11 cellular contexts compared by ENCODE assay signal in the genomic region with DNA sequence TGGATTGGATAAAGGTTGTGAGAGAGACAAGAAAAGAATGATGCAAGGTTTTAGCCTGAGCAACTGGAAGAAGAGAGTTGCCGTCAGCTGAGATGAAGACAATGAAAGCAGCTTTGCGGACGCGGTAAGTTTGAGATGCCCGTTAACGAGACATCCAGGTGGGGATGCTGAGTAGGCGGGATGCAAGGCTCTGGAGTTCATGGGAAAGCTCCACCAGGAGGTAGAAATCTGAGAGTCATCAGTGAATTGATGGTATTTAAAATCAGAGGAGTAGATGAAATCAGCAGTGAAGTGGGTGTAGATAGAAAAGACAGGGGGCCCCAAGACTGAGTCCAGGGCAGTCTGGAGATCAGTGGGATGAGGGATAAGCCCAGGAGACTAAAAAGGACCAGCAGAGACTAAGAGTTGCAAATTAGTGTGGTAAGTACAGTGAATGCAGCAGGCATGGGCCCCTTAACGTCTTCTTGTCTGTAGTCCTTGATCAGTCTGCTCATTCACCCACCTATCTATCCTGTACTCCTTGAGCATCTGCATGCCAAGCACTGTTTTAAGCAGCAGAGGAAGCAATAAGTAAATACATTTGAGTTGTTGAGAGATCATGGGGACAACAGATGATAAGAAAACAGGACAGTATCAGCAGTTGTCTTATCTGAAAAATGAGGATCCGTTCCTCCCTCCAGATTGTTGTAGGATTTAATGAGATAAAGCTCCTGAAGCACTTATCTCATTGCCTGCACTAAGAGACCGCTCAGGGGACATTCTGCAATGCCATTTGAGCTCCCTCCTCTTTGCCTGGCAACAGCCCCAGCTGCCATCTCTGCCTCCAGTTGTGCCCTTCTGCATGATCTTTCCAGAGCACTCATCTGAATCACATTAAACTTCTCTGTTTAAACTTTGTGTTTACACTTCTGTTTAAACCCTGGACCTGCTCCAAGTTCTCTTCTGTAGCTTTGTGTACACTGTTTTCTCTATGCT.
DNase-seq lines count a peak whose midpoint lies in the region; ATAC-seq, FAIRE-seq and TF ChIP-seq lines count a peak whose summit lies in the region.
"Had no signal": no experiment of that assay in that cellular context is flagged by ENCODE, and none has a peak within 500 bp of the region (broad histone marks: within the 10 kb centered on the region; RNA-seq: fewer than 3 reads in every experiment).

No MANE protein-coding gene starts in this region.

- DNase-seq in A549 (ENCODE audit: low read depth in 1 of 2, low spot score in 1 of 2), result peak in 1 of 2 experiments; percentile 15
- DNase-seq in NCI-H1092 treated with DMSO at 0.1 percent for 48 hours (lab: John Stamatoyannopoulos, UW), result peak; percentile 74
- peak; percentile 71 for DNase-seq in SK-N-SH
- no peak for DNase-seq in KBM-7
- DNase-seq in HPDE6-E6E7 (ENCODE audit: extremely low spot score), result no peak
- DNase-seq in stimulated activated naive CD8-positive, alpha-beta T cell treated with anti-CD3 and anti-CD28 coated beads, Interleukin-15, amount 100 ng/mL, for 72 hours, result no peak
- DNase-seq: spleen had no signal

- H3K9me2 ChIP-seq in SK-N-SH, result no peaks in the 10 kb centered on the region

- no peak overlapping the region for H3K9ac ChIP-seq in SK-N-SH

- H3K9me3 Mint-ChIP-seq in stimulated activated naive CD8-positive, alpha-beta T cell treated with anti-CD3 and anti-CD28 coated beads, Interleukin-15, amount 100 ng/mL, for 72 hours, result peaks cover 0 to 5% of the 10 kb centered on the region in 2 donors

- H4K20me1 ChIP-seq in SK-N-SH (ENCODE audit: insufficient read depth), result no peaks in the 10 kb centered on the region

- no peak for TF ChIP-seq POLR2A in A549 (IDR thresholded peaks at IDR 0.05; ENCODE audit: low read length)

- H3K4me3 ChIP-seq in A549 (no peak overlapping the region), SK-N-SH (ENCODE audit: low read depth in 2 of 2, low read length in 1 of 2) (no peak overlapping the region)
- H3K4me3 ChIP-seq: spleen had no signal

- in situ Hi-C loops in KBM-7 (cut with MboI; ENCODE audit: low pct_unique_long_range_greater_than_20kb, low sequenced_read_pairs), result no loop called here

- TF ChIP-seq RAD21 in A549 (conservative IDR thresholded peaks at IDR 0.05 in 1 of 2, IDR thresholded peaks at IDR 0.05 in 1 of 2) (no peak), SK-N-SH (IDR thresholded peaks at IDR 0.05; ENCODE audit: low read length) (no peak)

- H3K27me3 ChIP-seq in SK-N-SH (ENCODE audit: insufficient read depth), result no peaks in the 10 kb centered on the region
- H3K27me3 ChIP-seq: spleen had no signal

- peak overlapping the region; percentile 19; the same call in 2 of the 3 replicates for H3K4me2 ChIP-seq in A549
- H3K4me2 ChIP-seq in SK-N-SH, result no peak overlapping the region

- no peak overlapping the region for H3K27ac ChIP-seq in A549
- H3K27ac ChIP-seq in SK-N-SH (ENCODE audit: low read depth in 2 of 2, low read length in 1 of 2), result peak overlapping the region in 1 of 2 experiments; percentile 39; a peak in 1 of 4 replicates
- H3K27ac ChIP-seq: spleen had no signal

- TF ChIP-seq EP300 in A549 (IDR thresholded peaks at IDR 0.05), result no peak
- peak in 1 of 2 experiments; percentile 80; a peak in 2 of 4 replicates for TF ChIP-seq EP300 in SK-N-SH (IDR thresholded peaks at IDR 0.05; ENCODE audit: borderline replicate concordance in 1 of 2, low read depth in 1 of 2, low read length in 1 of 2)

- peaks cover 12 to 15% of the 10 kb centered on the region in 2 experiments for H3K36me3 ChIP-seq in SK-N-SH (replicated peaks in 1 of 2; ENCODE audit: control insufficient read depth in 1 of 2, insufficient read depth in 2 of 2, low read length in 1 of 2)

- H3K27me3 Mint-ChIP-seq in stimulated activated naive CD8-positive, alpha-beta T cell treated with anti-CD3 and anti-CD28 coated beads, Interleukin-15, amount 100 ng/mL, for 72 hours, result peaks cover 10% of the 10 kb centered on the region

- H3K4me3 Mint-ChIP-seq in stimulated activated naive CD8-positive, alpha-beta T cell treated with anti-CD3 and anti-CD28 coated beads, Interleukin-15, amount 100 ng/mL, for 72 hours, result no peak overlapping the region
- H3K4me3 Mint-ChIP-seq: stimulated activated memory B cell treated with anti-CD40 and anti-IgM and Interleukin-4, amounts not matched to agents 10 μg/mL and 1 μg/mL and 100 μg/mL, for 72 hours had no signal

- no peak for FAIRE-seq in A549 (lab: Jason Lieb, UNC)
- peak; percentile 88 for FAIRE-seq in islet of Langerhans (lab: Jason Lieb, UNC)
- FAIRE-seq: bronchial epithelial cell had no signal

- H3K79me2 ChIP-seq in SK-N-SH (ENCODE audit: insufficient read depth), result no peaks in the 10 kb centered on the region

- H3K4me1 ChIP-seq in A549 (peaks cover 12% of the 10 kb centered on the region; the same call in 2 of the 3 replicates), SK-N-SH (ENCODE audit: control insufficient read depth in 1 of 2, insufficient read depth in 2 of 2, low read depth in 1 of 2, low read length in 1 of 2) (peaks cover 10 to 18% of the 10 kb centered on the region in 2 experiments; a peak in 3 of 4 replicates)
- H3K4me1 ChIP-seq: spleen had no signal

- 88% methylated on average over 10 of the region's 10 CpGs for WGBS in A549 (ENCODE audit: missing lambda C conversion rate)
- 80% methylated on average over 10 of the region's 10 CpGs for WGBS in SK-N-SH (ENCODE audit: low lambda C conversion rate)

- no peaks in the 10 kb centered on the region for H3F3A ChIP-seq in SK-N-SH (replicated peaks; ENCODE audit: insufficient read depth)

- peak overlapping the region in 1 of 2 donors; percentile 25 for H3K27ac Mint-ChIP-seq in stimulated activated naive CD8-positive, alpha-beta T cell treated with anti-CD3 and anti-CD28 coated beads, Interleukin-15, amount 100 ng/mL, for 72 hours
- H3K27ac Mint-ChIP-seq: stimulated activated memory B cell treated with anti-CD40 and anti-IgM and Interleukin-4, amounts not matched to agents 10 μg/mL and 1 μg/mL and 100 μg/mL, for 72 hours had no signal

- POLR2A ChIA-PET in A549 (lab: Yijun Ruan, JAX) (no interaction called here), SK-N-SH (lab: Yijun Ruan, JAX) (no interaction called here)

- H2AFZ ChIP-seq in SK-N-SH (ENCODE audit: low read depth), result no peak overlapping the region

- H3K4me1 Mint-ChIP-seq in stimulated activated naive CD8-positive, alpha-beta T cell treated with anti-CD3 and anti-CD28 coated beads, Interleukin-15, amount 100 ng/mL, for 72 hours, result peaks cover 15% of the 10 kb centered on the region
- H3K4me1 Mint-ChIP-seq: stimulated activated memory B cell treated with anti-CD40 and anti-IgM and Interleukin-4, amounts not matched to agents 10 μg/mL and 1 μg/mL and 100 μg/mL, for 72 hours had no signal

- H3K9me3 ChIP-seq in A549 (no peaks in the 10 kb centered on the region), SK-N-SH (no peaks in the 10 kb centered on the region)

- peak; percentile 46 to 67; a peak in 3 of 6 replicates for ATAC-seq in A549
- ATAC-seq in GM18907 (IDR thresholded peaks at IDR 0.05; ENCODE audit: unreplicated experiment), result no peak
- ATAC-seq in stimulated activated naive CD8-positive, alpha-beta T cell treated with anti-CD3 and anti-CD28 coated beads, Interleukin-15, amount 100 ng/mL, for 72 hours, result no peak
- ATAC-seq: stimulated activated memory B cell treated with anti-CD40 and anti-IgM and Interleukin-4, amounts not matched to agents 10 μg/mL and 1 μg/mL and 100 μg/mL, for 72 hours had no signal

- no peak for TF ChIP-seq CTCF in A549 (IDR thresholded peaks at IDR 0.05)
- TF ChIP-seq CTCF in SK-N-SH (IDR thresholded peaks at IDR 0.05), result no peak

- CTCF ChIA-PET in A549 (lab: Yijun Ruan, JAX) (interaction anchor here (0.6 to 1.5 kb wide), 5 partner anchors 16 to 446 kb away, joined by 3 to 7 read pairs (median 3); no protein-coding TSS in a partner anchor), SK-N-SH (lab: Yijun Ruan, JAX) (interaction anchor here (0.7 to 1.6 kb wide), 8 partner anchors 11 to 262 kb away, joined by 3 to 6 read pairs (median 4); no protein-coding TSS in a partner anchor)

TF ChIP-seq in A549, 52 proteins besides CTCF, POLR2A, EP300 and RAD21 (continues in another document):
- TF ChIP-seq JUNB (IDR thresholded peaks at IDR 0.05) (no peak), GATA3 (IDR thresholded peaks at IDR 0.05; ENCODE audit: borderline replicate concordance) (no peak)
- TF ChIP-seq, protein P1, sequence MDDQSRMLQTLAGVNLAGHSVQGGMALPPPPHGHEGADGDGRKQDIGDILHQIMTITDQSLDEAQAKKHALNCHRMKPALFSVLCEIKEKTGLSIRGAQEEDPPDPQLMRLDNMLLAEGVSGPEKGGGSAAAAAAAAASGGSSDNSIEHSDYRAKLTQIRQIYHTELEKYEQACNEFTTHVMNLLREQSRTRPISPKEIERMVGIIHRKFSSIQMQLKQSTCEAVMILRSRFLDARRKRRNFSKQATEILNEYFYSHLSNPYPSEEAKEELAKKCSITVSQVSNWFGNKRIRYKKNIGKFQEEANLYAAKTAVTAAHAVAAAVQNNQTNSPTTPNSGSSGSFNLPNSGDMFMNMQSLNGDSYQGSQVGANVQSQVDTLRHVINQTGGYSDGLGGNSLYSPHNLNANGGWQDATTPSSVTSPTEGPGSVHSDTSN (IDR thresholded peaks at IDR 0.05), result no peak

TF ChIP-seq in SK-N-SH, 30 proteins besides CTCF, POLR2A, EP300 and RAD21 (continues in another document):
- TF ChIP-seq EZH2phosphoT487 (IDR thresholded peaks at IDR 0.05; ENCODE audit: borderline replicate concordance, low read depth) (no peak), JUND (IDR thresholded peaks at IDR 0.05) (no peak), GATA2 (CRISPR knock-in tag; IDR thresholded peaks at IDR 0.05) (peak; percentile 80), FOXM1 (IDR thresholded peaks at IDR 0.05; ENCODE audit: low read depth) (no peak), NRF1 (IDR thresholded peaks at IDR 0.05; ENCODE audit: low read depth, low read length) (no peak), GABPA (IDR thresholded peaks at IDR 0.05; ENCODE audit: low read depth) (no peak), RCOR1 (IDR thresholded peaks at IDR 0.05; ENCODE audit: low read length) (peak; percentile 92), MXI1 (IDR thresholded peaks at IDR 0.05; ENCODE audit: low read depth, low read length) (no peak), TAF1 (IDR thresholded peaks at IDR 0.05; ENCODE audit: borderline replicate concordance, low read depth, low read length) (no peak), ELF1 (IDR thresholded peaks at IDR 0.05) (no peak), POLR2AphosphoS5 (IDR thresholded peaks at IDR 0.05; ENCODE audit: low read depth, low read length) (no peak), FOSL2 (IDR thresholded peaks at IDR 0.05; ENCODE audit: borderline replicate concordance, low read depth) (no peak)
- TF ChIP-seq, protein P2, sequence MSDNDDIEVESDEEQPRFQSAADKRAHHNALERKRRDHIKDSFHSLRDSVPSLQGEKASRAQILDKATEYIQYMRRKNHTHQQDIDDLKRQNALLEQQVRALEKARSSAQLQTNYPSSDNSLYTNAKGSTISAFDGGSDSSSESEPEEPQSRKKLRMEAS (IDR thresholded peaks at IDR 0.05; ENCODE audit: low read depth), result no peak

Comparison
In these comparisons a context has a peak if more than half of its experiments do, and no peak if none do; other contexts are left out.
1. ATAC-seq: peak in A549 (2 of 2); none in GM18907 (single experiment) and stimulated activated naive CD8-positive, alpha-beta T cell treated with anti-CD3 and anti-CD28 coated beads, Interleukin-15, amount 100 ng/mL, for 72 hours (single experiment).
2. DNase-seq: peak in NCI-H1092 treated with DMSO at 0.1 percent for 48 hours (single experiment) and SK-N-SH (single experiment); none in KBM-7 (single experiment), HPDE6-E6E7 (single experiment) and stimulated activated naive CD8-positive, alpha-beta T cell treated with anti-CD3 and anti-CD28 coated beads, Interleukin-15, amount 100 ng/mL, for 72 hours (0 of 2).